In the genomic region with DNA sequence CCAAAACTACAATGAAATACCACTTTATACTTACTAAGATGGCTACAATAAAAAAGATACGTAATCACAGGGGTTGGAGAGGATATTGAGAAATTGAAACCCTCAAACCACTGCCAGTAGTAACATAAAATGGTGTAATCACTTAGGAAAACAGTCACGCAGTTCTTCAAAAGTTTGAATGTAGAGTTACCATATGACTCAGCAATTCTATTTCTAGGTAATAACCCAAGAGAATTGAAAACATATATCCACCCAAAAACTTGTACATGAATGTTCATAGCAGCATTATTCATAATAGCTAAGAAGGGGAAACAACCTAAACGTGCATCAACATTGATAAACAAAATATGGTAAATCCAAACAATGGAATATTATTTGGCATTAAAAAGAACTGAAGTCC, we compare ENCODE assay signal across 11 cellular contexts. TPM values are rescaled to one million over a fixed set of nuclear protein-coding genes. Genes with fewer than 3 reads are reported as not detected.
DNase-seq lines count a peak whose midpoint lies in the region; ATAC-seq, FAIRE-seq and TF ChIP-seq lines count a peak whose summit lies in the region.
"Had no signal": no experiment of that assay in that cellular context is flagged by ENCODE, and none has a peak within 500 bp of the region (broad histone marks: within the 10 kb centered on the region; RNA-seq: fewer than 3 reads in every experiment).

No MANE protein-coding gene starts in this region.

- BruUV-seq in HepG2 (replicated peaks; lab: Mats Ljungman, UMichigan) = no TSS peak

- no peak for TF ChIP-seq CTCF in NB4 (IDR thresholded peaks at IDR 0.05; ENCODE audit: low read depth, low read length)
- no peak for TF ChIP-seq CTCF in HepG2 (CRISPR knock-in tag; IDR thresholded peaks at IDR 0.05)
- TF ChIP-seq CTCF in stomach (IDR thresholded peaks at IDR 0.05) = no peak

- TF ChIP-seq POLR2A in NB4 (IDR thresholded peaks at IDR 0.05; ENCODE audit: extremely low read depth, insufficient read length) = no peak
- TF ChIP-seq POLR2A in HepG2 (IDR thresholded peaks at IDR 0.05; ENCODE audit: insufficient read depth in 1 of 2, low read depth in 2 of 2, low read length in 2 of 2) = no peak
- TF ChIP-seq POLR2A in stomach (IDR thresholded peaks at IDR 0.05) = no peak

- TF ChIP-seq EP300 in HepG2 (IDR thresholded peaks at IDR 0.05; ENCODE audit: low read depth in 2 of 2, low read length in 2 of 2) = no peak
- TF ChIP-seq EP300 in HepG2 (CRISPR knock-in tag; IDR thresholded peaks at IDR 0.05; ENCODE audit: borderline replicate concordance) = no peak
- no peak for TF ChIP-seq EP300 in stomach (IDR thresholded peaks at IDR 0.05)

- no peak for TF ChIP-seq RAD21 in HepG2 (CRISPR knock-in tag; IDR thresholded peaks at IDR 0.05)

- in situ Hi-C loops in HepG2 (cut with HindIII; ENCODE audit: extremely low pct_ligation_motif_present, low pct_unique_long_range_greater_than_20kb) = loop anchor here (25.0 kb wide), 1 partner anchor 93 kb away; the partner anchor contains the start of gene PDE3B

- no peak overlapping the region for H2AFZ ChIP-seq in HepG2 (ENCODE audit: low read length)

- H3K27me3 ChIP-seq in HepG2 (ENCODE audit: control insufficient read depth in 1 of 2, insufficient read depth in 2 of 2, low read length in 2 of 2) = no peaks in the 10 kb centered on the region
- H3K27me3 ChIP-seq in stomach = no peaks in the 10 kb centered on the region
- H3K27me3 ChIP-seq: heart left ventricle had no signal

- no peaks in the 10 kb centered on the region; a peak in 2 of 5 replicates for H3K36me3 ChIP-seq in HepG2 (replicated peaks in 1 of 2; ENCODE audit: control insufficient read depth in 1 of 2, insufficient read depth in 2 of 2, low read length in 2 of 2)
- H3K36me3 ChIP-seq in stomach = no peaks in the 10 kb centered on the region
- H3K36me3 ChIP-seq: heart left ventricle had no signal

- POLR2A ChIA-PET in HepG2 (lab: Yijun Ruan, JAX) = no interaction called here

- no peak overlapping the region for H3K4me3 ChIP-seq in NB4 (ENCODE audit: low read depth, low read length)
- no peak overlapping the region for H3K4me3 ChIP-seq in HepG2 (replicated peaks in 1 of 3; ENCODE audit: insufficient read depth in 1 of 3, low read depth in 2 of 3, low read length in 3 of 3)
- H3K4me3 ChIP-seq in stomach = no peak overlapping the region
- H3K4me3 ChIP-seq: heart left ventricle had no signal

- H3K9me3 ChIP-seq in HepG2 (ENCODE audit: low read length) (no peaks in the 10 kb centered on the region), stomach (no peaks in the 10 kb centered on the region)
- H3K9me3 ChIP-seq: heart left ventricle had no signal

- H3K79me2 ChIP-seq in HepG2 (ENCODE audit: insufficient read depth, low read length) = no peaks in the 10 kb centered on the region

- ATAC-seq in GM18870 (IDR thresholded peaks at IDR 0.05; ENCODE audit: unreplicated experiment) = peak; percentile 85
- ATAC-seq in HG02759 (IDR thresholded peaks at IDR 0.05; ENCODE audit: unreplicated experiment) = peak; percentile 84
- no peak for ATAC-seq in HepG2
- ATAC-seq: HCT116, heart left ventricle had no signal

- 99% methylated on average over 3 of the region's 3 CpGs for WGBS in HepG2 (ENCODE audit: low lambda C conversion rate)
- 42 to 72% (median 67%) methylated on average over 3 of the region's 3 CpGs for WGBS in stomach, 5 donors

- no peaks in the 10 kb centered on the region for H4K20me1 ChIP-seq in HepG2 (ENCODE audit: insufficient read depth, low read length)

- H3K4me2 ChIP-seq in HepG2 (ENCODE audit: low read depth, low read length) = no peak overlapping the region

- H3K4me1 ChIP-seq in HepG2 (ENCODE audit: insufficient read depth, low read length) (peaks cover 28% of the 10 kb centered on the region), stomach (peaks cover 0 to 26% (median 6%) of the 10 kb centered on the region in 4 donors)

- no peak for FAIRE-seq in HepG2 (lab: Jason Lieb, UNC)

- CTCF ChIA-PET in HepG2 (lab: Yijun Ruan, JAX; ENCODE audit: low intra/inter-chr PET ratio, low total read pairs) = no interaction called here

- H3K9ac ChIP-seq in HepG2 (ENCODE audit: insufficient read depth, low read depth, low read length) = no peak overlapping the region

- DNase-seq in NB4 (ENCODE audit: low read depth) (peak; percentile 91), HepG2 (ENCODE audit: low spot score) (no peak), stomach (no peak), T-helper 9 cell (no peak), LoVo (ENCODE audit: low spot score) (no peak), NCI-H2196 treated with DMSO at 0.1 percent for 48 hours (lab: John Stamatoyannopoulos, UW; ENCODE audit: unreplicated experiment) (no peak)
- DNase-seq: activated B cell treated with CpG ODN at 0.5 μM for 24 hours, heart left ventricle had no signal

- intact Hi-C loops in HepG2 (cut with micrococcal nuclease; ENCODE audit: unreplicated experiment) (loop anchor here (5.0 kb wide), 1 partner anchor 73 kb away; no protein-coding TSS in a partner anchor), stomach (cut with DNase I; ENCODE audit: low total_unique reads) (loop anchor here (10.0 kb wide), 1 partner anchor 360 kb away; no protein-coding TSS in a partner anchor)

- H3K27ac ChIP-seq in HepG2 (ENCODE audit: extremely low read length, insufficient read depth, low read length) = no peak overlapping the region
- H3K27ac ChIP-seq in stomach = no peak overlapping the region
- H3K27ac ChIP-seq: heart left ventricle had no signal

TF ChIP-seq in HepG2, 621 proteins besides CTCF, POLR2A, EP300 and RAD21 (continues in another document):
- TF ChIP-seq ZBTB1 (CRISPR knock-in tag; IDR thresholded peaks at IDR 0.05; ENCODE audit: borderline replicate concordance) (no peak), MAFK (conservative IDR thresholded peaks at IDR 0.05 in 1 of 2, IDR thresholded peaks at IDR 0.05 in 1 of 2; ENCODE audit: low read length in 2 of 2) (peak in 1 of 2 experiments; percentile 37; a peak in 1 of 4 replicates), SP4 (CRISPR knock-in tag; IDR thresholded peaks at IDR 0.05) (no peak)

RNA-seq across cellular contexts. Expression of gene PSMA1, which starts 24.4 kb away (rescaled TPM):
- total RNA-seq in HepG2 (2016; rRNA removed; fragmentation: Illumina TruSeq; extraction: Trizol) = 229 and 297 TPM in 2 replicates
- 86.1 and 98.3 TPM in 2 replicates for total RNA-seq in HepG2 (2016; cell fraction: cytosol; rRNA removed; fragmentation: Illumina TruSeq; extraction: Trizol; ENCODE audit: low read depth)
- total RNA-seq in HepG2 (2016; cell fraction: insoluble cytoplasmic fraction; rRNA removed; fragmentation: Illumina TruSeq; extraction: Trizol) = 235 and 298 TPM in 2 replicates
- total RNA-seq in HepG2 (2016; cell fraction: membrane; rRNA removed; fragmentation: Illumina TruSeq; extraction: Trizol) = 151 and 152 TPM in 2 replicates
- total RNA-seq in HepG2 (2016; cell fraction: nucleus; rRNA removed; fragmentation: Illumina TruSeq; extraction: Trizol) = 206 and 228 TPM in 2 replicates
- 147 and 188 TPM in 2 replicates for polyA plus RNA-seq in HepG2 (2011; rRNA removed)
- 93.4 and 123 TPM in 2 replicates for polyA plus RNA-seq in HepG2 (2011; cell fraction: cytosol; rRNA removed)
- 205 and 235 TPM in 2 replicates for polyA plus RNA-seq in HepG2 (2011; cell fraction: nucleus; rRNA removed)
- 150 and 164 TPM in 2 replicates for polyA plus RNA-seq in HepG2 (2012)
- polyA plus RNA-seq in HepG2 (2016; cell fraction: cytosol; fragmentation: Illumina TruSeq; extraction: Trizol; ENCODE audit: low read depth) = 104 and 115 TPM in 2 replicates
- polyA plus RNA-seq in HepG2 (2016; cell fraction: insoluble cytoplasmic fraction; fragmentation: Illumina TruSeq; extraction: Trizol; ENCODE audit: low read depth) = 277 and 286 TPM in 2 replicates
- 132 and 150 TPM in 2 replicates for polyA plus RNA-seq in HepG2 (2016; cell fraction: membrane; fragmentation: Illumina TruSeq; extraction: Trizol; ENCODE audit: low read depth)
- 379 and 390 TPM in 2 replicates for polyA plus RNA-seq in HepG2 (2016; cell fraction: nucleus; fragmentation: Illumina TruSeq; extraction: Trizol; ENCODE audit: insufficient read depth, low read depth)
- 69.2 and 105 TPM in 2 replicates for polyA minus RNA-seq in HepG2 (2011; rRNA and poly(A)+ RNA removed; ENCODE audit: low replicate concordance)
- polyA minus RNA-seq in HepG2 (2011; cell fraction: cytosol; rRNA and poly(A)+ RNA removed) = 60.5 and 74.7 TPM in 2 replicates
- 131 and 140 TPM in 2 replicates for polyA minus RNA-seq in HepG2 (2011; cell fraction: nucleus; rRNA and poly(A)+ RNA removed)
- 100 to 1,000 TPM in 1 of 5 donors, 10 to 100 TPM in 4; 26.8 to 191 (median 56.8) TPM for total RNA-seq in stomach
- 100 to 1,000 TPM; 128 to 154 (median 144) TPM for polyA plus RNA-seq in stomach

RNA-seq across cellular contexts. Expression of gene COPB1, which starts 45.0 kb away (rescaled TPM):
- 195 and 221 TPM in 2 replicates for total RNA-seq in HepG2 (2016; rRNA removed; fragmentation: Illumina TruSeq; extraction: Trizol)
- total RNA-seq in HepG2 (2016; cell fraction: cytosol; rRNA removed; fragmentation: Illumina TruSeq; extraction: Trizol; ENCODE audit: low read depth) = 23.3 and 28.3 TPM in 2 replicates
- total RNA-seq in HepG2 (2016; cell fraction: insoluble cytoplasmic fraction; rRNA removed; fragmentation: Illumina TruSeq; extraction: Trizol) = 186 and 215 TPM in 2 replicates
- 37.8 and 46.3 TPM in 2 replicates for total RNA-seq in HepG2 (2016; cell fraction: membrane; rRNA removed; fragmentation: Illumina TruSeq; extraction: Trizol)
- 130 and 143 TPM in 2 replicates for total RNA-seq in HepG2 (2016; cell fraction: nucleus; rRNA removed; fragmentation: Illumina TruSeq; extraction: Trizol)
- 94.5 and 114 TPM in 2 replicates for polyA plus RNA-seq in HepG2 (2011; rRNA removed)
- 50.8 and 58.8 TPM in 2 replicates for polyA plus RNA-seq in HepG2 (2011; cell fraction: cytosol; rRNA removed)
- 48.6 and 56.6 TPM in 2 replicates for polyA plus RNA-seq in HepG2 (2011; cell fraction: nucleus; rRNA removed)
- polyA plus RNA-seq in HepG2 (2012) = 70.2 and 87.2 TPM in 2 replicates
- 7.4 and 7.8 TPM in 2 replicates for polyA plus RNA-seq in HepG2 (2016; cell fraction: cytosol; fragmentation: Illumina TruSeq; extraction: Trizol; ENCODE audit: low read depth)
- 127 and 130 TPM in 2 replicates for polyA plus RNA-seq in HepG2 (2016; cell fraction: insoluble cytoplasmic fraction; fragmentation: Illumina TruSeq; extraction: Trizol; ENCODE audit: low read depth)
- 15.2 and 16.9 TPM in 2 replicates for polyA plus RNA-seq in HepG2 (2016; cell fraction: membrane; fragmentation: Illumina TruSeq; extraction: Trizol; ENCODE audit: low read depth)
- 128 and 134 TPM in 2 replicates for polyA plus RNA-seq in HepG2 (2016; cell fraction: nucleus; fragmentation: Illumina TruSeq; extraction: Trizol; ENCODE audit: insufficient read depth, low read depth)
- polyA minus RNA-seq in HepG2 (2011; rRNA and poly(A)+ RNA removed; ENCODE audit: low replicate concordance) = 68.5 and 75.1 TPM in 2 replicates
- 114 and 128 TPM in 2 replicates for polyA minus RNA-seq in HepG2 (2011; cell fraction: cytosol; rRNA and poly(A)+ RNA removed)
- polyA minus RNA-seq in HepG2 (2011; cell fraction: nucleus; rRNA and poly(A)+ RNA removed) = 115 and 138 TPM in 2 replicates
- 100 to 1,000 TPM in 1 of 5 donors, 10 to 100 TPM in 4; 36.8 to 196 (median 69.2) TPM for total RNA-seq in stomach
- polyA plus RNA-seq in stomach = 10 to 100 TPM; 40.1 to 48.3 (median 45.3) TPM
